Comparison of ENCODE assay signal across 9 cellular contexts in the genomic region with DNA sequence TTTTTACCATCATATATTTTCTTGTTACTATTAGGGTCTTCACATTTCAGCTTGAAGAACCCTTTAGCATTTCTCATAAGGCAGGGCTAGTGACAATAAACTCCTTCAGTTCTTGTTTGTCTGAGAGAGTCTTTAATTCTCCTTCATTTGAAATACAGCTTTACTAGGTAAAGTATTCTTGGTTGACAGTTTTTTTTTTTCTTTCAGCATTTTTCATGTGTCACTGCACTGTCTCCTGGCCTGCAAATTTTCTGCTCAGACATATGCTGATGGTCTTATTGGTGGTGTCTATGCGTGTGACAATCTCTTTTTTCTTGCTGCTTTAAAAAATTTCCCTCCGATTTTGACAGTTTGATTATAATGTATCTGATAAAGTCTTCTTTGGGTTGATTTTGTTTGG.
"Had no signal": no experiment of that assay in that cellular context is flagged by ENCODE, and none has a peak within 500 bp of the region (broad histone marks: within the 10 kb centered on the region; RNA-seq: fewer than 3 reads in every experiment).

No MANE protein-coding gene starts in this region.

- H3K9me3 ChIP-seq: HAP-1 had no signal

- ATAC-seq: GM23338, HCT116 had no signal

- H3K27ac ChIP-seq: GM23248 had no signal

- H3K4me3 Mint-ChIP-seq: GM23338, H9, HFFc6 had no signal

- H3K4me3 ChIP-seq: GM23248, GM23338, HAP-1 had no signal

- H3K4me1 Mint-ChIP-seq: GM23338, H9 had no signal

- H3K4me1 ChIP-seq: HAP-1 had no signal

- H3K36me3 ChIP-seq: HAP-1 had no signal

- DNase-seq: GM23248, GOT3, H7, H9, HCEC 1CT, HFFc6 had no signal

- H3K27ac Mint-ChIP-seq: GM23338, H9, HFFc6 had no signal
